ENCODE assay signal across 8 cellular contexts in genomic region chr2:102737435-102737834, GRCh38. TPM values are rescaled to one million over a fixed set of nuclear protein-coding genes. Genes with fewer than 3 reads are reported as not detected.
DNase-seq lines count a peak whose midpoint lies in the region; ATAC-seq, FAIRE-seq and TF ChIP-seq lines count a peak whose summit lies in the region.

No MANE protein-coding gene starts in this region.

- peaks cover 30% of the 10 kb centered on the region for H3K4me1 Mint-ChIP-seq in endothelial cell (ENCODE audit: unreplicated experiment)

- FAIRE-seq in HTR-8/SVneo (lab: Jason Lieb, UNC) = no peak

- H3K79me2 ChIP-seq in DND-41 (ENCODE audit: insufficient read depth, low read length) = peaks cover 26% of the 10 kb centered on the region
- H3K79me2 ChIP-seq in Loucy (ENCODE audit: insufficient read depth, low read length) = peaks cover 39% of the 10 kb centered on the region

- TF ChIP-seq CTCF in DND-41 (IDR thresholded peaks at IDR 0.05; ENCODE audit: borderline replicate concordance, extremely low read depth, low read length, poor library complexity, severe bottlenecking) (no peak), Loucy (conservative IDR thresholded peaks at IDR 0.05; ENCODE audit: low read length) (no peak), endothelial cell (IDR thresholded peaks at IDR 0.05; ENCODE audit: unreplicated experiment) (no peak), adrenal gland (IDR thresholded peaks at IDR 0.05) (no peak)

- ATAC-seq in DND-41 (ENCODE audit: insufficient read depth, low read depth) = no peak
- ATAC-seq in GM21528 (IDR thresholded peaks at IDR 0.05; ENCODE audit: low FRiP score, unreplicated experiment) = peak; percentile 44

- no peaks in the 10 kb centered on the region for H3K9me3 Mint-ChIP-seq in endothelial cell (ENCODE audit: unreplicated experiment)

- no peaks in the 10 kb centered on the region for H3K27me3 ChIP-seq in DND-41 (ENCODE audit: insufficient read depth, low read length, poor library complexity)
- H3K27me3 ChIP-seq in Loucy (ENCODE audit: insufficient read depth, low read length, poor library complexity, severe bottlenecking) = no peaks in the 10 kb centered on the region
- H3K27me3 ChIP-seq in subcutaneous abdominal adipose tissue (ENCODE audit: control insufficient read depth in 5 of 5, insufficient read depth in 4 of 5, low read length in 5 of 5) = no peaks in the 10 kb centered on the region
- H3K27me3 ChIP-seq in adrenal gland = no peaks in the 10 kb centered on the region

- H3K36me3 Mint-ChIP-seq in endothelial cell (ENCODE audit: low read depth, unreplicated experiment) = no peaks in the 10 kb centered on the region

- no peaks in the 10 kb centered on the region for H3K9me2 ChIP-seq in Loucy (replicated peaks; ENCODE audit: low read depth, low read length)

- H3K9me3 ChIP-seq in DND-41 (ENCODE audit: insufficient read depth, low read length, severe bottlenecking) (no peaks in the 10 kb centered on the region), Loucy (ENCODE audit: insufficient read depth, low read depth, low read length) (no peaks in the 10 kb centered on the region), subcutaneous abdominal adipose tissue (ENCODE audit: control insufficient read depth in 5 of 5, low read length in 5 of 5) (no peaks in the 10 kb centered on the region), adrenal gland (replicated peaks in 1 of 3) (no peaks in the 10 kb centered on the region)

- TF ChIP-seq POLR2A in adrenal gland (IDR thresholded peaks at IDR 0.05) = no peak

- H3K4me1 ChIP-seq in DND-41 (ENCODE audit: insufficient read depth, low read length) (peaks cover 29% of the 10 kb centered on the region), Loucy (ENCODE audit: insufficient read depth, low read length, poor library complexity, severe bottlenecking) (peaks cover 51% of the 10 kb centered on the region), subcutaneous abdominal adipose tissue (ENCODE audit: control insufficient read depth in 5 of 5, insufficient read depth in 5 of 5, low read length in 5 of 5) (peaks cover 0 to 25% (median 23%) of the 10 kb centered on the region in 5 donors), adrenal gland (replicated peaks in 1 of 2) (peaks cover 6 to 10% of the 10 kb centered on the region in 2 donors)

- H3K9ac ChIP-seq in DND-41 (ENCODE audit: low read depth, low read length) = peak overlapping the region; percentile 61
- H3K9ac ChIP-seq in Loucy (ENCODE audit: low read depth, low read length, poor library complexity, severe bottlenecking) = peak overlapping the region; percentile 76
- H3K9ac ChIP-seq in subcutaneous abdominal adipose tissue (ENCODE audit: low read length in 5 of 5) = peak overlapping the region in 3 of 5 donors; percentile 85 to 95 (median 94)

- H3K4me2 ChIP-seq in DND-41 (ENCODE audit: insufficient read depth, low read length) (peak overlapping the region; percentile 78), Loucy (ENCODE audit: low read depth, low read length, poor library complexity, severe bottlenecking) (peak overlapping the region; percentile 71)

- peaks cover 3% of the 10 kb centered on the region for H3K27me3 Mint-ChIP-seq in endothelial cell (ENCODE audit: unreplicated experiment)

- H3K36me3 ChIP-seq in DND-41 (ENCODE audit: insufficient read depth, low read length) (no peaks in the 10 kb centered on the region), Loucy (ENCODE audit: insufficient read depth, low read length) (no peaks in the 10 kb centered on the region), subcutaneous abdominal adipose tissue (ENCODE audit: control insufficient read depth in 5 of 5, insufficient read depth in 5 of 5, low read length in 5 of 5) (no peaks in the 10 kb centered on the region), adrenal gland (replicated peaks in 1 of 2) (no peaks in the 10 kb centered on the region)

- DNase-seq in DND-41 (no peak), endothelial cell (ENCODE audit: low spot score) (no peak), HTR-8/SVneo (ENCODE audit: insufficient read length, low spot score) (no peak), head of caudate nucleus (no peak), adrenal gland (no peak)

- H2AFZ ChIP-seq in DND-41 (ENCODE audit: low read depth, low read length) (peak overlapping the region; percentile 85), Loucy (ENCODE audit: low read length) (peak overlapping the region; percentile 90; the same call in 1 of the 2 replicates)

- 66 to 96% (median 83%) methylated on average over 1 of the region's 1 CpG for WGBS in adrenal gland, 4 donors

- peak overlapping the region; percentile 43 to 82 for H3K4me3 ChIP-seq in DND-41 (ENCODE audit: low read depth in 1 of 2, low read length in 2 of 2)
- H3K4me3 ChIP-seq in Loucy (ENCODE audit: low read length, poor library complexity, severe bottlenecking) = peak overlapping the region; percentile 83
- H3K4me3 ChIP-seq in subcutaneous abdominal adipose tissue (ENCODE audit: low read depth in 1 of 5, low read length in 5 of 5) = peak overlapping the region in 4 of 5 donors; percentile 90 to 95 (median 92)
- H3K4me3 ChIP-seq in adrenal gland = peak overlapping the region in 1 of 4 donors; percentile 90

- H4K20me1 ChIP-seq in DND-41 (ENCODE audit: insufficient read depth, low read length) (peaks cover 4% of the 10 kb centered on the region; the same call in 1 of the 2 replicates), Loucy (ENCODE audit: insufficient read depth, low read length, poor library complexity, severe bottlenecking) (peaks cover 11% of the 10 kb centered on the region)

- intact Hi-C loops in head of caudate nucleus (cut with DNase I) = no loop called here
- intact Hi-C loops in adrenal gland (cut with DNase I) = no loop called here

- peak overlapping the region; percentile 97 for H3K4me3 Mint-ChIP-seq in endothelial cell (ENCODE audit: unreplicated experiment)

- H3F3A ChIP-seq in Loucy (ENCODE audit: low read depth) = no peaks in the 10 kb centered on the region

- no peak overlapping the region for H3K27ac Mint-ChIP-seq in endothelial cell (ENCODE audit: unreplicated experiment)

- H3K27ac ChIP-seq in DND-41 (ENCODE audit: low read length) (no peak overlapping the region; the same call in 1 of the 2 replicates), subcutaneous abdominal adipose tissue (ENCODE audit: low read depth, low read length) (no peak overlapping the region), adrenal gland (no peak overlapping the region)

RNA-seq across cellular contexts. Expression of gene TMEM182, which starts 24.4 kb away (rescaled TPM):
- 6.2 TPM for total RNA-seq in endothelial cell (ENCODE audit: unreplicated experiment)
- total RNA-seq in adrenal gland = 1 to 10 TPM; 1.6 to 7.8 (median 4.0) TPM
- 1 to 10 TPM in 1 of 3 donors, under 1 TPM in 2; 0.74 to 6.4 (median 0.97) TPM for polyA plus RNA-seq in adrenal gland
